In the genomic region with DNA sequence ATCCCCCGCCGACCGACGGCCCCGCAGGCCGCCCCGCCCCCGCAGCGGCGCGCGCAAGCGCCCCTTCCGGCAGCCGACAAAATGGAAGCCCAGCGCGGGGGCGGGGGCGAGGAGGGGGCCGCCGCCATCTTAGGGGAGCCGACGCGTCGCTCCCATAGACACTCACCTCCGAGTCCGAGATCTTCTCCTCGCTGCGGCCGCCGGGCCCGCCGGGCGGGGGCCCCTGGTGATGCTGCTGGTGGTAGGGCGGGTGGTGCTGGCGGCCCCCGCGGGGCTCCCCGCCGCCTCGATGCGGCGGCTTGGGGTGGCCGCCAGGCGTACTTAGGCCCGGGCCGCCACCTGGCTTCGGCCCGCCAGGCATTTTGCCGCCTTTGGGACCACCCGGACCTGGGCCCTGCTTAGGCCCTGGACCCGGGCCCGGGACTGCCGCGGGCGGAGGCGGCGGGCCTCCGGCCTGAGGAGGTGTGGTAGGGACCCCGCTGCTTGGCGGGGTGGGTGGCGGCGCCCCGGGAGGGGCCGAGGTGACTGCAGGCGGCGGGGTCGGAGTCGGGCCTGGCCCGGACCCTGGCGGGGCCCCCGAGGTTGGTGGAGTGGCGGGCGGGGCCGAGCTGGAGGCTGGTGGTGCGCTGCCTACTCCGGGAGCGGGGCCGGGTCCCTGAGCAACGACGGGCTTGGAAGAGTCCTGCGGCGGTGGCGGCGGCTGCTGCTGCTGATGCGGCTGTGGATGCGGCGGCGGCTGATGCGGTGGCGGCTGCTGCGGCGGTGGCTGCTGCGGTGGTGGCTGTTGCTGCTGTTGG, we compare ENCODE assay signal across 8 cellular contexts. TPM values are rescaled to one million over a fixed set of nuclear protein-coding genes. Genes with fewer than 3 reads are reported as not detected.
DNase-seq lines count a peak whose midpoint lies in the region; ATAC-seq and TF ChIP-seq lines count a peak whose summit lies in the region.

No MANE protein-coding gene starts in this region.

- H3K4me3 ChIP-seq in CD8-positive, alpha-beta T cell (ENCODE audit: low read depth, low read length) = peak overlapping the region; percentile 59

- CTCF ChIA-PET in CD8-positive, alpha-beta T cell (lab: Charles Lee) = interaction anchor here (1.0 kb wide), 1 partner anchor 10 kb away, joined by 5 read pairs; no protein-coding TSS in a partner anchor

- H3K4me1 Mint-ChIP-seq in CD8-positive, alpha-beta T cell (ENCODE audit: low read depth) = peaks cover 50% of the 10 kb centered on the region
- H3K4me1 Mint-ChIP-seq in activated T-helper 1 cell treated with anti-CD3 and anti-CD28 coated beads, Interleukin-12 subunit alpha, Interleukin-12 subunit beta, Interleukin-2, Interleukin-4 antibody, amounts not matched to agents 30 ng/mL and 10 ng/mL and 1 ng/mL, durations not matched to agents 14 hours and 24 hours and 36 hours (ENCODE audit: low read depth) = peaks cover 46% of the 10 kb centered on the region
- H3K4me1 Mint-ChIP-seq in naive thymus-derived CD8-positive, alpha-beta T cell = peaks cover 21 to 59% (median 55%) of the 10 kb centered on the region in 4 donors
- peaks cover 45% of the 10 kb centered on the region for H3K4me1 Mint-ChIP-seq in stimulated activated memory B cell treated with anti-CD40 and anti-IgM and Interleukin-4, amounts not matched to agents 10 μg/mL and 1 μg/mL and 100 μg/mL, for 72 hours

- intact Hi-C loops in CD8-positive, alpha-beta T cell (cut with DNase I, micrococcal nuclease) = loop anchor here (2.0 to 10.0 kb wide), 11 partner anchors 110 to 1195 kb away; a partner anchor contains a TSS
- intact Hi-C loops in activated T-helper 1 cell treated with anti-CD3 and anti-CD28 coated beads, Interleukin-12 subunit alpha, Interleukin-12 subunit beta, Interleukin-2, Interleukin-4 antibody, amounts not matched to agents 30 ng/mL and 10 ng/mL and 1 ng/mL, durations not matched to agents 14 hours and 24 hours and 36 hours (cut with micrococcal nuclease) = loop anchor here (2.0 to 5.0 kb wide), 6 partner anchors 315 to 577 kb away; a partner anchor contains a TSS

- in situ Hi-C loops in KBM-7 (cut with MboI; ENCODE audit: low pct_unique_long_range_greater_than_20kb, low sequenced_read_pairs) = no loop called here

- peak overlapping the region; percentile 95 for H3K4me3 Mint-ChIP-seq in CD8-positive, alpha-beta T cell
- H3K4me3 Mint-ChIP-seq in activated T-helper 1 cell treated with anti-CD3 and anti-CD28 coated beads, Interleukin-12 subunit alpha, Interleukin-12 subunit beta, Interleukin-2, Interleukin-4 antibody, amounts not matched to agents 30 ng/mL and 10 ng/mL and 1 ng/mL, durations not matched to agents 14 hours and 24 hours and 36 hours = peak overlapping the region; percentile 94
- peak overlapping the region; percentile 89 to 99 (median 96) for H3K4me3 Mint-ChIP-seq in naive thymus-derived CD8-positive, alpha-beta T cell
- peak overlapping the region; percentile 91 for H3K4me3 Mint-ChIP-seq in stimulated activated memory B cell treated with anti-CD40 and anti-IgM and Interleukin-4, amounts not matched to agents 10 μg/mL and 1 μg/mL and 100 μg/mL, for 72 hours

- peak; percentile 52 for ATAC-seq in CD8-positive, alpha-beta T cell
- ATAC-seq in GM21447 (IDR thresholded peaks at IDR 0.05; ENCODE audit: unreplicated experiment) = peak; percentile 29
- ATAC-seq in naive thymus-derived CD8-positive, alpha-beta T cell = peak; percentile 53 to 56
- ATAC-seq in stimulated activated memory B cell treated with anti-CD40 and anti-IgM and Interleukin-4, amounts not matched to agents 10 μg/mL and 1 μg/mL and 100 μg/mL, for 72 hours = peak; percentile 73

- no peaks in the 10 kb centered on the region for H3K27me3 ChIP-seq in CD8-positive, alpha-beta T cell (ENCODE audit: insufficient read depth, low read length)

- no peaks in the 10 kb centered on the region for H3K9me3 Mint-ChIP-seq in CD8-positive, alpha-beta T cell
- H3K9me3 Mint-ChIP-seq in activated T-helper 1 cell treated with anti-CD3 and anti-CD28 coated beads, Interleukin-12 subunit alpha, Interleukin-12 subunit beta, Interleukin-2, Interleukin-4 antibody, amounts not matched to agents 30 ng/mL and 10 ng/mL and 1 ng/mL, durations not matched to agents 14 hours and 24 hours and 36 hours = no peaks in the 10 kb centered on the region
- H3K9me3 Mint-ChIP-seq in naive thymus-derived CD8-positive, alpha-beta T cell = no peaks in the 10 kb centered on the region
- H3K9me3 Mint-ChIP-seq in stimulated activated memory B cell treated with anti-CD40 and anti-IgM and Interleukin-4, amounts not matched to agents 10 μg/mL and 1 μg/mL and 100 μg/mL, for 72 hours = no peaks in the 10 kb centered on the region

- H3K27ac ChIP-seq in CD8-positive, alpha-beta T cell (ENCODE audit: low read depth, low read length) = peak overlapping the region; percentile 92

- H3K27me3 Mint-ChIP-seq in CD8-positive, alpha-beta T cell (ENCODE audit: low read depth) = no peaks in the 10 kb centered on the region
- peaks cover 3% of the 10 kb centered on the region for H3K27me3 Mint-ChIP-seq in activated T-helper 1 cell treated with anti-CD3 and anti-CD28 coated beads, Interleukin-12 subunit alpha, Interleukin-12 subunit beta, Interleukin-2, Interleukin-4 antibody, amounts not matched to agents 30 ng/mL and 10 ng/mL and 1 ng/mL, durations not matched to agents 14 hours and 24 hours and 36 hours (ENCODE audit: insufficient read depth)
- no peaks in the 10 kb centered on the region for H3K27me3 Mint-ChIP-seq in naive thymus-derived CD8-positive, alpha-beta T cell
- H3K27me3 Mint-ChIP-seq in stimulated activated memory B cell treated with anti-CD40 and anti-IgM and Interleukin-4, amounts not matched to agents 10 μg/mL and 1 μg/mL and 100 μg/mL, for 72 hours = no peaks in the 10 kb centered on the region

- peaks cover 44% of the 10 kb centered on the region for H3K4me1 ChIP-seq in CD8-positive, alpha-beta T cell (ENCODE audit: insufficient read depth, low read length)

- H3K9me3 ChIP-seq in CD8-positive, alpha-beta T cell (ENCODE audit: low read length) = no peaks in the 10 kb centered on the region

- peak overlapping the region; percentile 99 for H3K27ac Mint-ChIP-seq in CD8-positive, alpha-beta T cell
- peak overlapping the region; percentile 97 for H3K27ac Mint-ChIP-seq in activated T-helper 1 cell treated with anti-CD3 and anti-CD28 coated beads, Interleukin-12 subunit alpha, Interleukin-12 subunit beta, Interleukin-2, Interleukin-4 antibody, amounts not matched to agents 30 ng/mL and 10 ng/mL and 1 ng/mL, durations not matched to agents 14 hours and 24 hours and 36 hours
- peak overlapping the region; percentile 93 to 100 (median 98) for H3K27ac Mint-ChIP-seq in naive thymus-derived CD8-positive, alpha-beta T cell
- peak overlapping the region; percentile 98 for H3K27ac Mint-ChIP-seq in stimulated activated memory B cell treated with anti-CD40 and anti-IgM and Interleukin-4, amounts not matched to agents 10 μg/mL and 1 μg/mL and 100 μg/mL, for 72 hours

- peaks cover 48% of the 10 kb centered on the region for H3K36me3 Mint-ChIP-seq in CD8-positive, alpha-beta T cell
- peaks cover 47% of the 10 kb centered on the region for H3K36me3 Mint-ChIP-seq in activated T-helper 1 cell treated with anti-CD3 and anti-CD28 coated beads, Interleukin-12 subunit alpha, Interleukin-12 subunit beta, Interleukin-2, Interleukin-4 antibody, amounts not matched to agents 30 ng/mL and 10 ng/mL and 1 ng/mL, durations not matched to agents 14 hours and 24 hours and 36 hours (ENCODE audit: low read depth)
- H3K36me3 Mint-ChIP-seq in naive thymus-derived CD8-positive, alpha-beta T cell = peaks cover 13 to 46% (median 33%) of the 10 kb centered on the region in 3 donors
- peaks cover 48% of the 10 kb centered on the region for H3K36me3 Mint-ChIP-seq in stimulated activated memory B cell treated with anti-CD40 and anti-IgM and Interleukin-4, amounts not matched to agents 10 μg/mL and 1 μg/mL and 100 μg/mL, for 72 hours

- H3K36me3 ChIP-seq in CD8-positive, alpha-beta T cell (ENCODE audit: insufficient read depth, low read length) = peaks cover 35% of the 10 kb centered on the region

- DNase-seq in CD8-positive, alpha-beta T cell = peak; percentile 76 to 94 (median 88)
- DNase-seq in KBM-7 = peak; percentile 75
- peak; percentile 85 for DNase-seq in RKO (ENCODE audit: low spot score)
- peak; percentile 88 for DNase-seq in activated T-helper 1 cell treated with anti-CD3 and anti-CD28 coated beads, Interleukin-12 subunit alpha, Interleukin-12 subunit beta, Interleukin-2, Interleukin-4 antibody, amounts not matched to agents 30 ng/mL and 10 ng/mL and 1 ng/mL, durations not matched to agents 14 hours and 24 hours and 36 hours (ENCODE audit: low spot score)
- peak; percentile 71 for DNase-seq in fibroblast of gingiva (ENCODE audit: low read depth)
- peak; percentile 78 to 94 (median 88) for DNase-seq in naive thymus-derived CD8-positive, alpha-beta T cell

- TF ChIP-seq CTCF in CD8-positive, alpha-beta T cell (IDR thresholded peaks at IDR 0.05) = no peak

- POLR2A ChIA-PET in CD8-positive, alpha-beta T cell (lab: Charles Lee) = interaction anchor here (0.9 to 1.3 kb wide), 6 partner anchors 10 to 691 kb away, joined by 3 to 7 read pairs (median 4); a partner anchor contains a TSS
- POLR2A ChIA-PET in naive thymus-derived CD8-positive, alpha-beta T cell (lab: Charles Lee) = interaction anchor here (0.6 to 2.1 kb wide), 15 partner anchors 8 to 448 kb away, joined by 3 to 13 read pairs (median 4); a partner anchor contains a TSS

RNA-seq across cellular contexts. Expression of a gene that starts 0.7 kb away (rescaled TPM):
- 100 to 1,000 TPM; 801 to 841 TPM for total RNA-seq in CD8-positive, alpha-beta T cell
- total RNA-seq in activated T-helper 1 cell treated with anti-CD3 and anti-CD28 coated beads, Interleukin-12 subunit alpha, Interleukin-12 subunit beta, Interleukin-2, Interleukin-4 antibody, amounts not matched to agents 30 ng/mL and 10 ng/mL and 1 ng/mL, durations not matched to agents 14 hours and 24 hours and 36 hours = 398 and 404 TPM in 2 replicates
- 100 to 1,000 TPM; 400 to 418 TPM for total RNA-seq in naive thymus-derived CD8-positive, alpha-beta T cell
- polyA plus RNA-seq in naive thymus-derived CD8-positive, alpha-beta T cell = 100 to 1,000 TPM in 2 of 3 donors, 10 to 100 TPM in 1; 85.6 to 138 (median 104) TPM

Comparison
In these comparisons a context has a peak if more than half of its experiments do, and no peak if none do; other contexts are left out.
1. Peak in every context shown above with its lines: DNase-seq, ATAC-seq, H3K4me3 ChIP-seq and H3K27ac ChIP-seq.